ENCODE assay signal across 1 cellular context in genomic region chr17:46789610-46790009, GRCh38.
TF ChIP-seq lines count a peak whose summit lies in the region.

No MANE protein-coding gene starts in this region.

TF ChIP-seq in K562, 482 proteins besides CTCF, POLR2A, EP300 and RAD21:
- TF ChIP-seq ZKSCAN8 (CRISPR knock-in tag; IDR thresholded peaks at IDR 0.05) (no peak), MYC (IDR thresholded peaks at IDR 0.05; ENCODE audit: low read depth, low read length) (no peak), MYC (CRISPR knock-in tag; IDR thresholded peaks at IDR 0.05; ENCODE audit: borderline replicate concordance, low read depth) (no peak), PRDM10 (IDR thresholded peaks at IDR 0.05; ENCODE audit: partially characterized antibody) (peak; percentile 18), SP2 (IDR thresholded peaks at IDR 0.05; ENCODE audit: extremely low read depth, low read depth, low read length, poor library complexity, severe bottlenecking) (no peak), ZNF3 (CRISPR knock-in tag; IDR thresholded peaks at IDR 0.05) (no peak), CBX3 (IDR thresholded peaks at IDR 0.05; ENCODE audit: borderline replicate concordance in 1 of 2, low read length in 2 of 2) (peak in 1 of 2 experiments; percentile 82; a peak in 1 of 3 replicates)
